18 cellular contexts compared by ENCODE assay signal in genomic region chr22:43567691-43568308, GRCh38.
"Had no signal": no experiment of that assay in that cellular context is flagged by ENCODE, and none has a peak within 500 bp of the region (broad histone marks: within the 10 kb centered on the region; RNA-seq: fewer than 3 reads in every experiment).

No MANE protein-coding gene starts in this region.

- H3K4me1 Mint-ChIP-seq: activated CD4-positive, alpha-beta T cell treated with anti-CD3 and anti-CD28 coated beads, Interleukin-2, amount 10 ng/mL, durations not matched to agents 24 days and 14 days; stimulated activated naive B cell treated with anti-CD40 and anti-IgM and Interleukin-4, amounts not matched to agents 10 μg/mL and 1 μg/mL and 100 μg/mL, for 72 hours had no signal

- H3K27ac Mint-ChIP-seq: activated CD4-positive, alpha-beta T cell treated with anti-CD3 and anti-CD28 coated beads, Interleukin-2, amount 10 ng/mL, durations not matched to agents 24 days and 14 days; activated CD8-positive, alpha-beta T cell treated with anti-CD3 and anti-CD28 coated beads for 36 hours; activated T-cell treated with anti-CD3 and anti-CD28 coated beads, Interleukin-2, amount 50 U/mL, for 72 hours; dendritic cell treated with granulocyte-macrophage colony-stimulating factor and Interleukin-4, amounts not matched to agents 40 ng/mL and 50 ng/mL, for 4 days; natural killer cell treated with Interleukin-12 subunit alpha and Interleukin-12 subunit beta and Interleukin-15 and Interleukin-18, amount 100 ng/mL, for 72 hours; stimulated activated naive B cell treated with anti-CD40 and anti-IgM and Interleukin-4, amounts not matched to agents 10 μg/mL and 1 μg/mL and 100 μg/mL, for 72 hours had no signal

- ATAC-seq: activated CD8-positive, alpha-beta T cell treated with anti-CD3 and anti-CD28 coated beads for 36 hours; activated T-cell treated with anti-CD3 and anti-CD28 coated beads, Interleukin-2, amount 50 U/mL, for 72 hours; left colon; lower lobe of right lung; natural killer cell treated with Interleukin-12 subunit alpha and Interleukin-12 subunit beta and Interleukin-15 and Interleukin-18, amount 100 ng/mL, for 72 hours; stimulated activated naive B cell treated with anti-CD40 and anti-IgM and Interleukin-4, amounts not matched to agents 10 μg/mL and 1 μg/mL and 100 μg/mL, for 72 hours had no signal

- H3K4me3 Mint-ChIP-seq: activated CD4-positive, alpha-beta T cell treated with anti-CD3 and anti-CD28 coated beads, Interleukin-2, amount 10 ng/mL, durations not matched to agents 24 days and 14 days; activated CD8-positive, alpha-beta T cell treated with anti-CD3 and anti-CD28 coated beads for 36 hours; activated T-cell treated with anti-CD3 and anti-CD28 coated beads, Interleukin-2, amount 50 U/mL, for 72 hours; dendritic cell treated with granulocyte-macrophage colony-stimulating factor and Interleukin-4, amounts not matched to agents 40 ng/mL and 50 ng/mL, for 4 days; natural killer cell treated with Interleukin-12 subunit alpha and Interleukin-12 subunit beta and Interleukin-15 and Interleukin-18, amount 100 ng/mL, for 72 hours; stimulated activated naive B cell treated with anti-CD40 and anti-IgM and Interleukin-4, amounts not matched to agents 10 μg/mL and 1 μg/mL and 100 μg/mL, for 72 hours had no signal

- H3K36me3 Mint-ChIP-seq: natural killer cell treated with Interleukin-12 subunit alpha and Interleukin-12 subunit beta and Interleukin-15 and Interleukin-18, amount 100 ng/mL, for 72 hours; stimulated activated naive B cell treated with anti-CD40 and anti-IgM and Interleukin-4, amounts not matched to agents 10 μg/mL and 1 μg/mL and 100 μg/mL, for 72 hours had no signal

- H3K9me3 Mint-ChIP-seq: activated CD4-positive, alpha-beta T cell treated with anti-CD3 and anti-CD28 coated beads, Interleukin-2, amount 10 ng/mL, durations not matched to agents 24 days and 14 days; activated CD8-positive, alpha-beta T cell treated with anti-CD3 and anti-CD28 coated beads for 36 hours; dendritic cell treated with granulocyte-macrophage colony-stimulating factor and Interleukin-4, amounts not matched to agents 40 ng/mL and 50 ng/mL, for 4 days; natural killer cell treated with Interleukin-12 subunit alpha and Interleukin-12 subunit beta and Interleukin-15 and Interleukin-18, amount 100 ng/mL, for 72 hours had no signal

- DNase-seq: activated CD4-positive, alpha-beta T cell treated with anti-CD3 and anti-CD28 coated beads, Interleukin-2, amount 10 ng/mL, durations not matched to agents 24 days and 14 days; activated CD4-positive, CD25-positive, alpha-beta regulatory T cell; activated CD8-positive, alpha-beta memory T cell treated with anti-CD3 and anti-CD28 coated beads, Interleukin-2, amount 50 U/mL, for 48 hours; activated CD8-positive, alpha-beta T cell treated with anti-CD3 and anti-CD28 coated beads for 36 hours; activated effector memory CD4-positive, alpha-beta T cell treated with anti-CD3 and anti-CD28 coated beads, Interleukin-2, amount 50 U/mL, for 16 hours; activated naive CD4-positive, alpha-beta T cell treated with anti-CD3 and anti-CD28 coated beads, Interleukin-2, amount 50 U/mL, for 16 hours; activated T-cell treated with anti-CD3 and anti-CD28 coated beads, Interleukin-2, amount 50 U/mL, for 72 hours; aorta; effector memory CD4-positive, alpha-beta T cell; left colon; lower lobe of right lung; retina; spleen; stimulated activated naive B cell treated with anti-CD40 and anti-IgM and Interleukin-4, amounts not matched to agents 10 μg/mL and 1 μg/mL and 100 μg/mL, for 72 hours; T1000; thyroid gland had no signal
